Comparison of ENCODE assay signal across 1 cellular context in the genomic region with DNA sequence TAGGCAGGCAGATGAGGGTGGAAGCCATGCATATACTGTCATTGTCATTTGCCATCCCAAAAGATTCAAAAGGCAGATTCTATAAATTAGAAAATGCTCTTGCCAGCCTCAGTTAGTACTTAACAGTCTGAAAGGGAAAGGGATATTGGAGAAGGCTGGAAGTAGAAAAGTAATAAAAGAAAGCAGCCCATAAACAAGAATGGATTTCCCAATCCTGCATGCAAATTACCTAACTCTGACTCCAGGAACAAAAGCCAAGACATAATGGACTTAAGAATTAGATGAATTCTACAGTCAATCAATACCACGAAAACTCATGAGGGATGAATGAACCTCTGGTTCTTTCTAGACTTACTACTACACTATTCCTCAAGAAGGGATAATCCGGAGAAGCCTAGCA.
TF ChIP-seq lines count a peak whose summit lies in the region.

No MANE protein-coding gene starts in this region.

TF ChIP-seq in H1, 55 proteins besides CTCF, POLR2A, EP300 and RAD21:
- no peak for TF ChIP-seq CHD1 (IDR thresholded peaks at IDR 0.05; ENCODE audit: low read depth, low read length)
- TF ChIP-seq, protein P1, sequence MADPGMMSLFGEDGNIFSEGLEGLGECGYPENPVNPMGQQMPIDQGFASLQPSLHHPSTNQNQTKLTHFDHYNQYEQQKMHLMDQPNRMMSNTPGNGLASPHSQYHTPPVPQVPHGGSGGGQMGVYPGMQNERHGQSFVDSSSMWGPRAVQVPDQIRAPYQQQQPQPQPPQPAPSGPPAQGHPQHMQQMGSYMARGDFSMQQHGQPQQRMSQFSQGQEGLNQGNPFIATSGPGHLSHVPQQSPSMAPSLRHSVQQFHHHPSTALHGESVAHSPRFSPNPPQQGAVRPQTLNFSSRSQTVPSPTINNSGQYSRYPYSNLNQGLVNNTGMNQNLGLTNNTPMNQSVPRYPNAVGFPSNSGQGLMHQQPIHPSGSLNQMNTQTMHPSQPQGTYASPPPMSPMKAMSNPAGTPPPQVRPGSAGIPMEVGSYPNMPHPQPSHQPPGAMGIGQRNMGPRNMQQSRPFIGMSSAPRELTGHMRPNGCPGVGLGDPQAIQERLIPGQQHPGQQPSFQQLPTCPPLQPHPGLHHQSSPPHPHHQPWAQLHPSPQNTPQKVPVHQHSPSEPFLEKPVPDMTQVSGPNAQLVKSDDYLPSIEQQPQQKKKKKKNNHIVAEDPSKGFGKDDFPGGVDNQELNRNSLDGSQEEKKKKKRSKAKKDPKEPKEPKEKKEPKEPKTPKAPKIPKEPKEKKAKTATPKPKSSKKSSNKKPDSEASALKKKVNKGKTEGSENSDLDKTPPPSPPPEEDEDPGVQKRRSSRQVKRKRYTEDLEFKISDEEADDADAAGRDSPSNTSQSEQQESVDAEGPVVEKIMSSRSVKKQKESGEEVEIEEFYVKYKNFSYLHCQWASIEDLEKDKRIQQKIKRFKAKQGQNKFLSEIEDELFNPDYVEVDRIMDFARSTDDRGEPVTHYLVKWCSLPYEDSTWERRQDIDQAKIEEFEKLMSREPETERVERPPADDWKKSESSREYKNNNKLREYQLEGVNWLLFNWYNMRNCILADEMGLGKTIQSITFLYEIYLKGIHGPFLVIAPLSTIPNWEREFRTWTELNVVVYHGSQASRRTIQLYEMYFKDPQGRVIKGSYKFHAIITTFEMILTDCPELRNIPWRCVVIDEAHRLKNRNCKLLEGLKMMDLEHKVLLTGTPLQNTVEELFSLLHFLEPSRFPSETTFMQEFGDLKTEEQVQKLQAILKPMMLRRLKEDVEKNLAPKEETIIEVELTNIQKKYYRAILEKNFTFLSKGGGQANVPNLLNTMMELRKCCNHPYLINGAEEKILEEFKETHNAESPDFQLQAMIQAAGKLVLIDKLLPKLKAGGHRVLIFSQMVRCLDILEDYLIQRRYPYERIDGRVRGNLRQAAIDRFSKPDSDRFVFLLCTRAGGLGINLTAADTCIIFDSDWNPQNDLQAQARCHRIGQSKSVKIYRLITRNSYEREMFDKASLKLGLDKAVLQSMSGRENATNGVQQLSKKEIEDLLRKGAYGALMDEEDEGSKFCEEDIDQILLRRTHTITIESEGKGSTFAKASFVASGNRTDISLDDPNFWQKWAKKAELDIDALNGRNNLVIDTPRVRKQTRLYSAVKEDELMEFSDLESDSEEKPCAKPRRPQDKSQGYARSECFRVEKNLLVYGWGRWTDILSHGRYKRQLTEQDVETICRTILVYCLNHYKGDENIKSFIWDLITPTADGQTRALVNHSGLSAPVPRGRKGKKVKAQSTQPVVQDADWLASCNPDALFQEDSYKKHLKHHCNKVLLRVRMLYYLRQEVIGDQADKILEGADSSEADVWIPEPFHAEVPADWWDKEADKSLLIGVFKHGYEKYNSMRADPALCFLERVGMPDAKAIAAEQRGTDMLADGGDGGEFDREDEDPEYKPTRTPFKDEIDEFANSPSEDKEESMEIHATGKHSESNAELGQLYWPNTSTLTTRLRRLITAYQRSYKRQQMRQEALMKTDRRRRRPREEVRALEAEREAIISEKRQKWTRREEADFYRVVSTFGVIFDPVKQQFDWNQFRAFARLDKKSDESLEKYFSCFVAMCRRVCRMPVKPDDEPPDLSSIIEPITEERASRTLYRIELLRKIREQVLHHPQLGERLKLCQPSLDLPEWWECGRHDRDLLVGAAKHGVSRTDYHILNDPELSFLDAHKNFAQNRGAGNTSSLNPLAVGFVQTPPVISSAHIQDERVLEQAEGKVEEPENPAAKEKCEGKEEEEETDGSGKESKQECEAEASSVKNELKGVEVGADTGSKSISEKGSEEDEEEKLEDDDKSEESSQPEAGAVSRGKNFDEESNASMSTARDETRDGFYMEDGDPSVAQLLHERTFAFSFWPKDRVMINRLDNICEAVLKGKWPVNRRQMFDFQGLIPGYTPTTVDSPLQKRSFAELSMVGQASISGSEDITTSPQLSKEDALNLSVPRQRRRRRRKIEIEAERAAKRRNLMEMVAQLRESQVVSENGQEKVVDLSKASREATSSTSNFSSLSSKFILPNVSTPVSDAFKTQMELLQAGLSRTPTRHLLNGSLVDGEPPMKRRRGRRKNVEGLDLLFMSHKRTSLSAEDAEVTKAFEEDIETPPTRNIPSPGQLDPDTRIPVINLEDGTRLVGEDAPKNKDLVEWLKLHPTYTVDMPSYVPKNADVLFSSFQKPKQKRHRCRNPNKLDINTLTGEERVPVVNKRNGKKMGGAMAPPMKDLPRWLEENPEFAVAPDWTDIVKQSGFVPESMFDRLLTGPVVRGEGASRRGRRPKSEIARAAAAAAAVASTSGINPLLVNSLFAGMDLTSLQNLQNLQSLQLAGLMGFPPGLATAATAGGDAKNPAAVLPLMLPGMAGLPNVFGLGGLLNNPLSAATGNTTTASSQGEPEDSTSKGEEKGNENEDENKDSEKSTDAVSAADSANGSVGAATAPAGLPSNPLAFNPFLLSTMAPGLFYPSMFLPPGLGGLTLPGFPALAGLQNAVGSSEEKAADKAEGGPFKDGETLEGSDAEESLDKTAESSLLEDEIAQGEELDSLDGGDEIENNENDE (IDR thresholded peaks at IDR 0.05; ENCODE audit: insufficient replicate concordance, low read length), result no peak
- no peak for TF ChIP-seq GTF2F1 (IDR thresholded peaks at IDR 0.05; ENCODE audit: borderline replicate concordance, low read depth, low read length)
- TF ChIP-seq CEBPB (IDR thresholded peaks at IDR 0.05; ENCODE audit: low read depth, low read length), result peak; percentile 65; the same call in 1 of the 2 replicates
